In the genomic region with DNA sequence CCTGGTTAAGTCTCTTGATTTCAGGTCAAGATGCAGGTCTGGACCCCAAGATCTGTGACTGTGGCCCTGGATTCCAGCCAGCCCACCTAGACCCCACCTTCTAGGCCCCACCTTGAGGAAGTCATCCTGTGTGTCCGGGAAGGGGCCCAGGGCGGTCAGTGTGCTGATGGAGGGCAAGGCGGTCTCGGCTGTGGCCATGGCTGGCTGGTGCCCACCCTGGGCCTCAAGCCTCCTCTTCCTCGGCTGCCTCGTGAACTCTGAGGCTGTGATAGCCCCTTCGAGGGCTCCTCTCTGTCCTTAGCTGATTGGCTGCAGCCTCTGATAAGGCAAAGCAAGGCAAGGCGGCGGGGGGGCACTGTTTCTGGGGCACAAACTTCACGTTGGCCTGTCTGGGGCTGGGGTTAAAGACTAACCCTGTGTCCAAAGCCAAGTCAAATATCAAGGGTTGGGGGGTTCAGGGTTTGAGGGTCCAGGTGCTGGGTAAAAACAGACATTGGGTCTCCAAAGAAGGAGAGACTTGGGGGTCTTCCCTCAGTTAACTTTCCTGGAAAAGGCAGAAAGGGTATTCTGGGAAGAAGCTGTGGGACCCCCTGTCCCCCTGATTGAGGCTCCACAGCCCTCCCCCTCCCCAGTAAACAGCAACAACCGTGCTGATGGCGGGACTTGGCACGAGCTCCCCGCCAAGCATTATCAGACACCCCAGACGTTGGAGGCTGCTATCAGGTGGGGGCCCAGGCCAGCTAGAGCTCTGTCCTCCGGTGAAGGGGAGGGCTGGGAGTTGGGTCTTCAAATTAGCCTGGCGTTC, we compare ENCODE assay signal across 11 cellular contexts. TPM values are rescaled to one million over a fixed set of nuclear protein-coding genes. Genes with fewer than 3 reads are reported as not detected.
DNase-seq lines count a peak whose midpoint lies in the region; ATAC-seq and TF ChIP-seq lines count a peak whose summit lies in the region.
"Had no signal": no experiment of that assay in that cellular context is flagged by ENCODE, and none has a peak within 500 bp of the region (broad histone marks: within the 10 kb centered on the region; RNA-seq: fewer than 3 reads in every experiment).

A gene (minus strand): TSS at position 259 of the 805 bp plus-strand sequence. CDS start 61 bp downstream, at position 198.

- peaks cover 27% of the 10 kb centered on the region for H3K4me1 ChIP-seq in OCI-LY1 (ENCODE audit: insufficient read depth, low read length, severe bottlenecking)
- peaks cover 11% of the 10 kb centered on the region for H3K4me1 ChIP-seq in ectodermal cell (ENCODE audit: control insufficient read depth, insufficient read depth, low read length)
- H3K4me1 ChIP-seq in neuronal stem cell (ENCODE audit: control insufficient read depth in 2 of 2, insufficient read depth in 1 of 2, low read depth in 1 of 2, low read length in 2 of 2), result peaks cover 4 to 8% of the 10 kb centered on the region in 2 donors

- H3F3A ChIP-seq in OCI-LY1 (ENCODE audit: insufficient read depth, low read length), result no peaks in the 10 kb centered on the region

- H3K36me3 ChIP-seq in OCI-LY1 (ENCODE audit: insufficient read depth, low read length) (no peaks in the 10 kb centered on the region; the same call in 1 of the 2 replicates), ectodermal cell (ENCODE audit: control insufficient read depth, insufficient read depth, low read length) (no peaks in the 10 kb centered on the region), neuronal stem cell (replicated peaks in 1 of 2; ENCODE audit: control insufficient read depth in 2 of 2, insufficient read depth in 2 of 2, low read length in 2 of 2) (no peaks in the 10 kb centered on the region)

- peak within 1 kb of the TSS; percentile 82 for H4K8ac ChIP-seq in neuronal stem cell (ENCODE audit: low read depth, low read length)

- DNase-seq in CMK (ENCODE audit: low read depth) (peak; percentile 64), neuronal stem cell (ENCODE audit: low spot score) (no peak), GF-D8 (lab: John Stamatoyannopoulos, UW) (no peak), NCI-H2227 treated with DMSO at 0.1 percent for 48 hours (lab: John Stamatoyannopoulos, UW) (no peak), cerebellar nuclear complex (lab: John Stamatoyannopoulos, UW) (no peak)
- DNase-seq: EL, NCI-H510A, T-helper 9 cell had no signal

- no peaks in the 10 kb centered on the region for H4K20me1 ChIP-seq in OCI-LY1 (ENCODE audit: insufficient read depth, low read length)

- no peaks in the 10 kb centered on the region for H3K79me2 ChIP-seq in OCI-LY1 (ENCODE audit: insufficient read depth, low read length)

- peak within 1 kb of the TSS; percentile 60 for H2BK12ac ChIP-seq in neuronal stem cell (ENCODE audit: low read length)

- H2BK120ac ChIP-seq in neuronal stem cell (ENCODE audit: low read depth, low read length), result no peak within 1 kb of the TSS

- no peak for TF ChIP-seq CTCF in OCI-LY1 (IDR thresholded peaks at IDR 0.05; ENCODE audit: low read length)

- no peak for ATAC-seq in SK-N-SH treated with all-trans-retinoic acid at 6 μM for 48 hours

- H3K14ac ChIP-seq in neuronal stem cell (ENCODE audit: low read length), result no peak within 1 kb of the TSS

- H3K4me3 ChIP-seq in OCI-LY1 (ENCODE audit: low read depth, low read length, poor library complexity, severe bottlenecking) (peak within 1 kb of the TSS; percentile 61), ectodermal cell (ENCODE audit: insufficient read depth, low read depth, low read length) (peak within 1 kb of the TSS; percentile 22), neuronal stem cell (ENCODE audit: low read length in 2 of 2) (no peak within 1 kb of the TSS)

- H3K4me2 ChIP-seq in OCI-LY1 (ENCODE audit: low read length) (peak within 1 kb of the TSS; percentile 76; the same call in 1 of the 2 replicates), neuronal stem cell (ENCODE audit: insufficient read depth, low read length, poor library complexity, severe bottlenecking) (peak within 1 kb of the TSS; percentile 89)

- H2AFZ ChIP-seq in OCI-LY1 (ENCODE audit: low read length) (no peak within 1 kb of the TSS), neuronal stem cell (ENCODE audit: low read length) (peak within 1 kb of the TSS; percentile 90)

- no peaks in the 10 kb centered on the region for H3K9me2 ChIP-seq in OCI-LY1 (ENCODE audit: low read depth, low read length)

- peak within 1 kb of the TSS; percentile 89 for H2BK15ac ChIP-seq in neuronal stem cell (ENCODE audit: low read length)

- H3K9ac ChIP-seq in OCI-LY1 (ENCODE audit: low read length) (no peak within 1 kb of the TSS; the same call in 1 of the 2 replicates), neuronal stem cell (ENCODE audit: low read depth, low read length, poor library complexity) (peak within 1 kb of the TSS; percentile 30)

- H4K91ac ChIP-seq in neuronal stem cell (ENCODE audit: low read depth, low read length, poor library complexity), result no peak within 1 kb of the TSS

- peak within 1 kb of the TSS; percentile 68 for H3K23ac ChIP-seq in neuronal stem cell (ENCODE audit: low read depth, low read length, poor library complexity)

- H3K9me3 ChIP-seq in OCI-LY1 (ENCODE audit: low read length) (peaks cover 7% of the 10 kb centered on the region; the same call in 1 of the 2 replicates), ectodermal cell (ENCODE audit: control insufficient read depth, low read length) (no peaks in the 10 kb centered on the region), neuronal stem cell (replicated peaks in 1 of 2; ENCODE audit: control insufficient read depth in 2 of 2, insufficient read depth in 1 of 2, low read depth in 1 of 2, low read length in 2 of 2) (peaks cover 11 to 17% of the 10 kb centered on the region in 2 donors)

- H3K4ac ChIP-seq in neuronal stem cell (ENCODE audit: low read length), result no peak within 1 kb of the TSS

- H2AK5ac ChIP-seq in neuronal stem cell (ENCODE audit: low read depth, low read length), result peak within 1 kb of the TSS; percentile 94

- H3K27me3 ChIP-seq in OCI-LY1 (ENCODE audit: insufficient read depth, low read length) (no peaks in the 10 kb centered on the region), ectodermal cell (ENCODE audit: control insufficient read depth, insufficient read depth, low read length, poor library complexity, severe bottlenecking) (peaks cover 68% of the 10 kb centered on the region), neuronal stem cell (ENCODE audit: control insufficient read depth in 3 of 3, insufficient read depth in 3 of 3, low read depth in 1 of 3, low read length in 3 of 3) (peaks cover 11 to 70% (median 42%) of the 10 kb centered on the region in 3 experiments)

- H2BK5ac ChIP-seq in neuronal stem cell (ENCODE audit: low read length), result peak within 1 kb of the TSS; percentile 82

- no peak within 1 kb of the TSS for H3K27ac ChIP-seq in OCI-LY1 (ENCODE audit: low read depth, low read length, poor library complexity, severe bottlenecking)
- H3K27ac ChIP-seq in ectodermal cell (ENCODE audit: insufficient read depth, low read depth, low read length, poor library complexity, severe bottlenecking), result no peak within 1 kb of the TSS
- no peak within 1 kb of the TSS for H3K27ac ChIP-seq in neuronal stem cell (replicated peaks; ENCODE audit: low read length)

- WGBS in ectodermal cell, 2 experiments, result 75% methylated on average over 17 of the region's 17 CpGs
- no CpG with 5 or more reads among the region's 17 CpGs for WGBS in neuronal stem cell (ENCODE audit: extremely low coverage in 2 of 2, insufficient read length in 2 of 2, insufficient replicate concordance in 1 of 2), 2 donors

- peak within 1 kb of the TSS; percentile 90 for H3K18ac ChIP-seq in neuronal stem cell (ENCODE audit: low read length)

- H3K79me1 ChIP-seq in neuronal stem cell (ENCODE audit: low read depth, low read length), result peaks cover 10% of the 10 kb centered on the region

TF ChIP-seq in SK-N-SH treated with all-trans-retinoic acid at 6 μM for 48 hours, 23 proteins besides CTCF, POLR2A, EP300 and RAD21:
- TF ChIP-seq ARNTL (CRISPR knock-in tag; IDR thresholded peaks at IDR 0.05; ENCODE audit: borderline replicate concordance, low read depth) (no peak), ZC3H10 (CRISPR knock-in tag; IDR thresholded peaks at IDR 0.05) (no peak), BACH2 (CRISPR knock-in tag; IDR thresholded peaks at IDR 0.05; ENCODE audit: borderline replicate concordance) (no peak), GLIS3 (CRISPR knock-in tag; IDR thresholded peaks at IDR 0.05) (no peak), CSDC2 (CRISPR knock-in tag; IDR thresholded peaks at IDR 0.05) (no peak), RARB (CRISPR knock-in tag; IDR thresholded peaks at IDR 0.05) (no peak), ZFP30 (CRISPR knock-in tag; IDR thresholded peaks at IDR 0.05) (no peak), ESRRG (CRISPR knock-in tag; IDR thresholded peaks at IDR 0.05) (no peak), TCF4 (CRISPR knock-in tag; IDR thresholded peaks at IDR 0.05; ENCODE audit: borderline replicate concordance) (no peak), ZNF8 (CRISPR knock-in tag; IDR thresholded peaks at IDR 0.05) (no peak)

RNA-seq across cellular contexts. Expression of the gene that starts here (rescaled TPM):
- 0.24 TPM for polyA plus RNA-seq in ectodermal cell (2013, experiment 1 of 4)
- 0.20 TPM for polyA plus RNA-seq in ectodermal cell (2013, experiment 2 of 4)
- polyA plus RNA-seq in ectodermal cell (2013, experiment 3 of 4), result not detected
- polyA plus RNA-seq in ectodermal cell (2013, experiment 4 of 4), result 0.20 TPM
- 0.13 TPM for polyA plus RNA-seq in neuronal stem cell (2013, experiment 1 of 2)
- 0.10 TPM for polyA plus RNA-seq in neuronal stem cell (2013, experiment 2 of 2)

Comparison
In these comparisons a context has a peak if more than half of its experiments do, and no peak if none do; other contexts are left out.
1. H3K4me3 ChIP-seq: peak in OCI-LY1 (single experiment) and ectodermal cell (single experiment); none in neuronal stem cell (0 of 2).